Comparison of ENCODE assay signal across 9 cellular contexts in genomic region chr1:26771285-26771642, GRCh38. TPM values are rescaled to one million over a fixed set of nuclear protein-coding genes. Genes with fewer than 3 reads are reported as not detected.
A peak's percentile ranks its signal among the peaks of the same experiment; 100 is the strongest.
DNase-seq lines count a peak whose midpoint lies in the region; TF ChIP-seq lines count a peak whose summit lies in the region.
"Had no signal": no experiment of that assay in that cellular context is flagged by ENCODE, and none has a peak within 500 bp of the region (broad histone marks: within the 10 kb centered on the region; RNA-seq: fewer than 3 reads in every experiment).

No MANE protein-coding gene starts in this region.

- H3K4me1 Mint-ChIP-seq in neural crest cell (peaks cover 7% of the 10 kb centered on the region), immature natural killer cell (peaks cover 10 to 41% of the 10 kb centered on the region in 2 donors)

- H3K4me3 ChIP-seq in AG04450 (ENCODE audit: low read depth, low read length), result no peak overlapping the region
- no peak overlapping the region for H3K4me3 ChIP-seq in dorsolateral prefrontal cortex

- H3K4me3 Mint-ChIP-seq in neural crest cell, result no peak overlapping the region
- no peak overlapping the region for H3K4me3 Mint-ChIP-seq in immature natural killer cell

- intact Hi-C loops in dorsolateral prefrontal cortex (cut with DNase I), result no loop called here

- CTCF ChIA-PET in AG04450 (lab: Charles Lee), result interaction anchor here (1.4 to 1.5 kb wide), 2 partner anchors 18 to 169 kb away, joined by 5 to 10 read pairs; no protein-coding TSS in a partner anchor

- TF ChIP-seq CTCF in AG04450 (IDR thresholded peaks at IDR 0.05; ENCODE audit: low read depth, low read length) (no peak), dorsolateral prefrontal cortex (IDR thresholded peaks at IDR 0.05 in 54 of 56, conservative IDR thresholded peaks at IDR 0.05 in 2 of 56; ENCODE audit: low read depth in 1 of 56, partially characterized antibody in 56 of 56) (no peak), neural crest cell (conservative IDR thresholded peaks at IDR 0.05) (no peak), GM20000 (IDR thresholded peaks at IDR 0.05; ENCODE audit: extremely low read depth, missing control alignments) (no peak)

- H3K36me3 Mint-ChIP-seq in neural crest cell (ENCODE audit: low read depth) (peaks cover 61% of the 10 kb centered on the region), immature natural killer cell (peaks cover 28 to 79% (median 40%) of the 10 kb centered on the region in 3 donors)

- H3K27me3 ChIP-seq in AG04450 (ENCODE audit: control insufficient read depth, insufficient read depth, low read length) (no peaks in the 10 kb centered on the region), dorsolateral prefrontal cortex (no peaks in the 10 kb centered on the region)

- peak overlapping the region; percentile 97 for H3K27ac ChIP-seq in AG04450 (ENCODE audit: low read depth, low read length)
- peak overlapping the region in 34 of 59 donors; percentile 0 to 71 (median 36) for H3K27ac ChIP-seq in dorsolateral prefrontal cortex

- H3K9me3 Mint-ChIP-seq in neural crest cell (no peaks in the 10 kb centered on the region), immature natural killer cell (no peaks in the 10 kb centered on the region)

- POLR2A ChIA-PET in AG04450 (lab: Yijun Ruan, JAX), result interaction anchor here (0.6 to 3.2 kb wide), 7 partner anchors 17 to 169 kb away, joined by 3 to 17 read pairs (median 4); partner anchors contain the start of gene PIGV

- H3K27ac Mint-ChIP-seq in neural crest cell (ENCODE audit: unreplicated experiment) (peak overlapping the region; percentile 89), immature natural killer cell (peak overlapping the region in 3 of 6 donors; percentile 57 to 76 (median 74))

- no peaks in the 10 kb centered on the region; the same call in 1 of the 2 replicates for H3K9me3 ChIP-seq in AG04450 (ENCODE audit: control insufficient read depth, insufficient read depth, low read length)

- H3K27me3 Mint-ChIP-seq in neural crest cell (ENCODE audit: low read depth), result no peaks in the 10 kb centered on the region
- H3K27me3 Mint-ChIP-seq in immature natural killer cell (ENCODE audit: low read depth in 3 of 3), result peaks cover 3 to 8% (median 4%) of the 10 kb centered on the region in 3 donors

- DNase-seq in AG04450 (ENCODE audit: low read depth, low spot score) (no peak), NCI-H524 treated with DMSO at 0.1 percent for 48 hours (lab: John Stamatoyannopoulos, UW) (peak; percentile 22), dorsolateral prefrontal cortex (no peak), neural crest cell (ENCODE audit: low read depth, low spot score) (no peak), GM20000 (ENCODE audit: low spot score) (no peak), anterior cingulate cortex (lab: John Stamatoyannopoulos, UW) (no peak), immature natural killer cell (no peak)
- no peak for DNase-seq in stimulated activated CD4-positive, alpha-beta T cell treated with anti-CD3 and anti-CD28 coated beads, Interleukin-4, amount 100 ng/mL, for 1 hour
- DNase-seq: NCI-H2081 had no signal

RNA-seq across cellular contexts. Expression of gene PIGV, which starts 16.5 kb away (rescaled TPM):
- polyA plus RNA-seq in AG04450 (2011; rRNA removed) (16.1 and 17.8 TPM in 2 replicates), immature natural killer cell (10 to 100 TPM in 2 of 3 donors, 1 to 10 TPM in 1; 9.8 to 20.0 (median 13.7) TPM)
- 22.2 and 26.5 TPM in 2 replicates for polyA minus RNA-seq in AG04450 (2011; rRNA and poly(A)+ RNA removed)
- total RNA-seq in dorsolateral prefrontal cortex (10 to 100 TPM in 116 of 120 experiments, 1 to 10 TPM in 4; 9.1 to 22.9 (median 14.3) TPM), neural crest cell (8.7 and 11.1 TPM in 2 replicates)

RNA-seq across cellular contexts. Expression of gene ZDHHC18, which starts 55.2 kb away (rescaled TPM):
- polyA plus RNA-seq in AG04450 (2011; rRNA removed) (20.4 and 29.2 TPM in 2 replicates), immature natural killer cell (1 to 10 TPM; 7.3 to 8.8 (median 7.8) TPM)
- polyA minus RNA-seq in AG04450 (2011; rRNA and poly(A)+ RNA removed), result 30.1 and 51.3 TPM in 2 replicates
- total RNA-seq in dorsolateral prefrontal cortex (10 to 100 TPM; 22.8 to 51.7 (median 34.9) TPM), neural crest cell (41.7 and 44.3 TPM in 2 replicates)
